In the genomic region with DNA sequence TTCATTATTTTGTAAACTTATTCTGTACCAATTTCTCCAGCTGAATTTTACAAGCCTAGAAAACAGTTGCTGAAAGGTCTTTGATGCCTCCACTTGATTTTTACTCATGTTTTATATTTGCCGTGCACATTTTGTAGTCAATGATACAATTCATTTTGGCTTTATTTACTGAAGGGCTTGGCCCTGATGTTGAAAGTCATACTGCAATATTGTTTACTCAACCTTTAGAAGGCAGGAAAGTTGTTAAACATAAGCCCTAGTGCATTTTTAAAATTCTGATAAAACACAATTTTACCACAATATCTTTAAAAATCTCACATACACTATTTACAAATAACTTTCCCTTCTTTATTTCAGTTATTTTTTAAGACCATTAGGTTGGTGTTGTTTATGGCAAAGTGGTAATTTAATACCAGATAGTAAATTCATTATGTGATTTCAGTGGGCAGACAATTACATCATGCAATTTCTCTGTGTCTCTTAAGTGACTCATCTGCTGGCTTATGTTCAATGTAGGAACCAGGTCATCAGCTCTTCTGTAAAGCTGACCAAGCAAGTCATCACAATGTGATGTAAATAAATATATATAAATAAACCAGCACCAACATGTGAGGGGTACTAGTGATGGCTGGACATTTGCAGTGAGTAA, we compare ENCODE assay signal across 10 cellular contexts.
A peak's percentile ranks its signal among the peaks of the same experiment; 100 is the strongest.
DNase-seq lines count a peak whose midpoint lies in the region; ATAC-seq and TF ChIP-seq lines count a peak whose summit lies in the region.
"Had no signal": no experiment of that assay in that cellular context is flagged by ENCODE, and none has a peak within 500 bp of the region (broad histone marks: within the 10 kb centered on the region; RNA-seq: fewer than 3 reads in every experiment).

No MANE protein-coding gene starts in this region.

- H3K36me3 ChIP-seq in mammary epithelial cell (ENCODE audit: insufficient read depth, low read length), result no peaks in the 10 kb centered on the region
- H3K36me3 ChIP-seq in mucosa of descending colon (ENCODE audit: low read depth), result no peaks in the 10 kb centered on the region
- H3K36me3 ChIP-seq in vagina, result no peaks in the 10 kb centered on the region
- no peaks in the 10 kb centered on the region for H3K36me3 ChIP-seq in CD8-positive, alpha-beta memory T cell (ENCODE audit: insufficient read depth, low read length)

- H3K27me3 Mint-ChIP-seq in CD8-positive, alpha-beta memory T cell, result no peaks in the 10 kb centered on the region

- 79% methylated on average over 1 of the region's 1 CpG for WGBS in mammary epithelial cell (ENCODE audit: low coverage, missing lambda C conversion rate)

- peaks cover 0 to 7% (median 6%) of the 10 kb centered on the region in 5 donors for H3K9me3 Mint-ChIP-seq in CD8-positive, alpha-beta memory T cell

- BruUV-seq in mammary epithelial cell (replicated peaks; lab: Mats Ljungman, UMichigan), result no TSS peak

- no peak overlapping the region for H3K27ac ChIP-seq in mammary epithelial cell (ENCODE audit: insufficient read depth, low read depth, low read length)
- H3K27ac ChIP-seq in vagina, result no peak overlapping the region
- H3K27ac ChIP-seq in CD8-positive, alpha-beta memory T cell (ENCODE audit: low read depth, low read length), result no peak overlapping the region
- H3K27ac ChIP-seq: coronary artery had no signal

- in situ Hi-C loops in mammary epithelial cell (cut with MboI; ENCODE audit: low sequenced_read_pairs in 2 of 2), result no loop called here

- H3K4me3 Mint-ChIP-seq in CD8-positive, alpha-beta memory T cell, result no peak overlapping the region

- H3K79me2 ChIP-seq in mammary epithelial cell (ENCODE audit: insufficient read depth, low read length), result no peaks in the 10 kb centered on the region

- no peak overlapping the region for H3K27ac Mint-ChIP-seq in CD8-positive, alpha-beta memory T cell

- intact Hi-C loops in mammary epithelial cell (cut with micrococcal nuclease), result loop anchor here (5.0 kb wide), 1 partner anchor 71 kb away; no protein-coding TSS in a partner anchor
- intact Hi-C loops in mucosa of descending colon (cut with DNase I, micrococcal nuclease), result no loop called here
- intact Hi-C loops in vagina (cut with DNase I), result no loop called here

- no peak overlapping the region for H3K4me3 ChIP-seq in mammary epithelial cell (replicated peaks in 1 of 3; ENCODE audit: insufficient read depth in 1 of 3, low read depth in 2 of 3, low read length in 3 of 3)
- no peak overlapping the region for H3K4me3 ChIP-seq in mucosa of descending colon
- H3K4me3 ChIP-seq in vagina, result no peak overlapping the region
- no peak overlapping the region for H3K4me3 ChIP-seq in CD8-positive, alpha-beta memory T cell (ENCODE audit: low read length)
- H3K4me3 ChIP-seq: coronary artery had no signal

- no peaks in the 10 kb centered on the region for H3K4me1 Mint-ChIP-seq in CD8-positive, alpha-beta memory T cell

- POLR2A ChIA-PET in CD8-positive, alpha-beta memory T cell (lab: Charles Lee), result no interaction called here

- H3K4me1 ChIP-seq in mammary epithelial cell (ENCODE audit: insufficient read depth, low read length) (peaks cover 8% of the 10 kb centered on the region), mucosa of descending colon (ENCODE audit: low read depth) (no peaks in the 10 kb centered on the region), vagina (no peaks in the 10 kb centered on the region)
- H3K4me1 ChIP-seq in CD8-positive, alpha-beta memory T cell (ENCODE audit: insufficient read depth, low read length), result no peaks in the 10 kb centered on the region

- no peaks in the 10 kb centered on the region for H4K20me1 ChIP-seq in mammary epithelial cell (ENCODE audit: insufficient read depth, low read length)

- H3K36me3 Mint-ChIP-seq in CD8-positive, alpha-beta memory T cell, result no peaks in the 10 kb centered on the region

- no peaks in the 10 kb centered on the region for H3K9me3 ChIP-seq in mammary epithelial cell (replicated peaks; ENCODE audit: insufficient read depth, low read length)
- H3K9me3 ChIP-seq in mucosa of descending colon, result no peaks in the 10 kb centered on the region
- H3K9me3 ChIP-seq in vagina, result no peaks in the 10 kb centered on the region
- no peaks in the 10 kb centered on the region for H3K9me3 ChIP-seq in CD8-positive, alpha-beta memory T cell (ENCODE audit: low read length)

- no peak for TF ChIP-seq CTCF in mammary epithelial cell (conservative IDR thresholded peaks at IDR 0.05 in 1 of 2, IDR thresholded peaks at IDR 0.05 in 1 of 2; ENCODE audit: extremely low read depth in 1 of 2, insufficient read depth in 1 of 2, low read depth in 1 of 2, low read length in 2 of 2)
- no peak for TF ChIP-seq CTCF in mucosa of descending colon (IDR thresholded peaks at IDR 0.05)
- no peak for TF ChIP-seq CTCF in vagina (IDR thresholded peaks at IDR 0.05)

- dilution Hi-C loops in mammary epithelial cell (cut with HindIII; ENCODE audit: low sequenced_read_pairs), result no loop called here

- no peak overlapping the region for H3K4me2 ChIP-seq in mammary epithelial cell (ENCODE audit: insufficient read depth, low read depth, low read length)

- no peaks in the 10 kb centered on the region for H3K27me3 ChIP-seq in mammary epithelial cell (ENCODE audit: insufficient read depth, low read length)
- H3K27me3 ChIP-seq in vagina, result no peaks in the 10 kb centered on the region
- no peaks in the 10 kb centered on the region for H3K27me3 ChIP-seq in CD8-positive, alpha-beta memory T cell (ENCODE audit: insufficient read depth, low read length, poor library complexity, severe bottlenecking)

- CTCF ChIA-PET in mammary epithelial cell (lab: Charles Lee; ENCODE audit: low non-redundant PET), result no interaction called here
- CTCF ChIA-PET in CD8-positive, alpha-beta memory T cell (lab: Charles Lee), result no interaction called here

- peak; percentile 84 for DNase-seq in H4 (ENCODE audit: low spot score)
- DNase-seq in NCI-H2196 (lab: John Stamatoyannopoulos, UW; ENCODE audit: unreplicated experiment), result peak; percentile 85
- DNase-seq in mammary epithelial cell, result peak; percentile 86
- DNase-seq in mucosa of descending colon, result no peak
- no peak for DNase-seq in vagina (ENCODE audit: extremely low spot score in 2 of 2)
- no peak for DNase-seq in medulla oblongata (ENCODE audit: extremely low spot score)
- DNase-seq in CD8-positive, alpha-beta memory T cell, result no peak
- DNase-seq: activated CD8-positive, alpha-beta memory T cell treated with anti-CD3 and anti-CD28 coated beads, Interleukin-2, amount 50 U/mL, for 48 hours had no signal

- ATAC-seq in mucosa of descending colon (peak; percentile 46), GM21526 (IDR thresholded peaks at IDR 0.05; ENCODE audit: low FRiP score, unreplicated experiment) (no peak)

- no peak overlapping the region for H3K9ac ChIP-seq in mammary epithelial cell (ENCODE audit: insufficient read depth, low read length)

- no peak for TF ChIP-seq POLR2A in vagina (IDR thresholded peaks at IDR 0.05)

- no peak overlapping the region for H2AFZ ChIP-seq in mammary epithelial cell (ENCODE audit: low read depth, low read length)

Comparison
In these comparisons a context has a peak if more than half of its experiments do, and no peak if none do; other contexts are left out.
1. DNase-seq: peak in H4 (single experiment), NCI-H2196 (single experiment) and mammary epithelial cell (single experiment); none in mucosa of descending colon (0 of 3), vagina (0 of 2), medulla oblongata (single experiment) and CD8-positive, alpha-beta memory T cell (0 of 5).